ENCODE assay signal across 1 cellular context in genomic region chr5:156922207-156922792, GRCh38.
A peak's percentile ranks its signal among the peaks of the same experiment; 100 is the strongest.
TF ChIP-seq lines count a peak whose summit lies in the region.

No MANE protein-coding gene starts in this region.

TF ChIP-seq in GM12878, 131 proteins besides CTCF, POLR2A, EP300 and RAD21 (continued from another document):
- TF ChIP-seq ZNF592 (IDR thresholded peaks at IDR 0.05) (no peak), SRF (IDR thresholded peaks at IDR 0.05; ENCODE audit: low read depth in 2 of 2, low read length in 2 of 2) (no peak), JUNB (IDR thresholded peaks at IDR 0.05) (peak; percentile 19; the same call in 1 of the 2 replicates)
- TF ChIP-seq, protein P1, sequence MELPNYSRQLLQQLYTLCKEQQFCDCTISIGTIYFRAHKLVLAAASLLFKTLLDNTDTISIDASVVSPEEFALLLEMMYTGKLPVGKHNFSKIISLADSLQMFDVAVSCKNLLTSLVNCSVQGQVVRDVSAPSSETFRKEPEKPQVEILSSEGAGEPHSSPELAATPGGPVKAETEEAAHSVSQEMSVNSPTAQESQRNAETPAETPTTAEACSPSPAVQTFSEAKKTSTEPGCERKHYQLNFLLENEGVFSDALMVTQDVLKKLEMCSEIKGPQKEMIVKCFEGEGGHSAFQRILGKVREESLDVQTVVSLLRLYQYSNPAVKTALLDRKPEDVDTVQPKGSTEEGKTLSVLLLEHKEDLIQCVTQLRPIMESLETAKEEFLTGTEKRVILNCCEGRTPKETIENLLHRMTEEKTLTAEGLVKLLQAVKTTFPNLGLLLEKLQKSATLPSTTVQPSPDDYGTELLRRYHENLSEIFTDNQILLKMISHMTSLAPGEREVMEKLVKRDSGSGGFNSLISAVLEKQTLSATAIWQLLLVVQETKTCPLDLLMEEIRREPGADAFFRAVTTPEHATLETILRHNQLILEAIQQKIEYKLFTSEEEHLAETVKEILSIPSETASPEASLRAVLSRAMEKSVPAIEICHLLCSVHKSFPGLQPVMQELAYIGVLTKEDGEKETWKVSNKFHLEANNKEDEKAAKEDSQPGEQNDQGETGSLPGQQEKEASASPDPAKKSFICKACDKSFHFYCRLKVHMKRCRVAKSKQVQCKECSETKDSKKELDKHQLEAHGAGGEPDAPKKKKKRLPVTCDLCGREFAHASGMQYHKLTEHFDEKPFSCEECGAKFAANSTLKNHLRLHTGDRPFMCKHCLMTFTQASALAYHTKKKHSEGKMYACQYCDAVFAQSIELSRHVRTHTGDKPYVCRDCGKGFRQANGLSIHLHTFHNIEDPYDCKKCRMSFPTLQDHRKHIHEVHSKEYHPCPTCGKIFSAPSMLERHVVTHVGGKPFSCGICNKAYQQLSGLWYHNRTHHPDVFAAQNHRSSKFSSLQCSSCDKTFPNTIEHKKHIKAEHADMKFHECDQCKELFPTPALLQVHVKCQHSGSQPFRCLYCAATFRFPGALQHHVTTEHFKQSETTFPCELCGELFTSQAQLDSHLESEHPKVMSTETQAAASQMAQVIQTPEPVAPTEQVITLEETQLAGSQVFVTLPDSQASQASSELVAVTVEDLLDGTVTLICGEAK (IDR thresholded peaks at IDR 0.05; ENCODE audit: borderline replicate concordance): no peak
